Comparison of ENCODE assay signal across 1 cellular context in the genomic region with DNA sequence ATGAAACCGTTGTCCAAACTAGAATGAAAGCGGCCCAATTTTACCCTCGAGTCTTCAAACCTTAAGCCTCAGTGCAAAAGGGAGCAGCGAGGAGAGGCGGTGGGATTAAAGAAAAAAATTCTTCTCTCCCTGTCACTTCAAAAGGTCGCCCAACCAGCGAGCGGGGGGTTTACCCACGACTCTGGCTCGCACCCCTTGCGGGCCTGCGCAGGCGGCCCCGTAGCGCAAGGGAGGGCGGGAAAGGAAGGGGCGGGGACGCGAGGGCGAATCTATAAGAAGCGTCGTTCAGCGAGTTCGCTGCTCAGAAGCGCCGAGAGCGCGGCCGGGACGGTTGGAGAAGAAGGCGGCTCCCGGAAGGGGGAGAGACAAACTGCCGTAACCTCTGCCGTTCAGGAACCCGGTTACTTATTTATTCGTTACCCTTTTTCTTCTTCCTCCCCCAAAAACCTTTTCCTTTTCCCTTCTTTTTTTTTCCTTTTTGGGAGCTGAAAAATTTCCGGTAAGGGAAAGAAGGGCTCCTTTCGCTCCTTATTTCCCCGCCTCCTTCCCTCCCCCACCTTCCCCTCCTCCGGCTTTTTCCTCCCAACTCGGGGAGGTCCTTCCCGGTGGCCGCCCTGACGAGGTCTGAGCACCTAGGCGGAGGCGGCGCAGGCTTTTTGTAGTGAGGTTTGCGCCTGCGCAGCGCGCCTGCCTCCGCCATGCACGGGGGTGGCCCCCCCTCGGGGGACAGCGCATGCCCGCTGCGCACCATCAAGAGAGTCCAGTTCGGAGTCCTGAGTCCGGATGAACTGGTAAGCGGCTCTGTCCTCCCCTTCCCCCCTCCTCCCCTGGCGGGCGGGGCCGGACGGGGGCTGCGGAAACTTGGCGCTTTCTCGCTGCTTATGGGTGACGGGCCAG.
TF ChIP-seq lines count a peak whose summit lies in the region.

TSS of gene POLR2A (plus strand) at position 300 of the 897 bp plus-strand sequence.

TF ChIP-seq in HEK293, 187 proteins besides CTCF, POLR2A, EP300 and RAD21 (continued from another document and continues in another):
- TF ChIP-seq, protein P1, sequence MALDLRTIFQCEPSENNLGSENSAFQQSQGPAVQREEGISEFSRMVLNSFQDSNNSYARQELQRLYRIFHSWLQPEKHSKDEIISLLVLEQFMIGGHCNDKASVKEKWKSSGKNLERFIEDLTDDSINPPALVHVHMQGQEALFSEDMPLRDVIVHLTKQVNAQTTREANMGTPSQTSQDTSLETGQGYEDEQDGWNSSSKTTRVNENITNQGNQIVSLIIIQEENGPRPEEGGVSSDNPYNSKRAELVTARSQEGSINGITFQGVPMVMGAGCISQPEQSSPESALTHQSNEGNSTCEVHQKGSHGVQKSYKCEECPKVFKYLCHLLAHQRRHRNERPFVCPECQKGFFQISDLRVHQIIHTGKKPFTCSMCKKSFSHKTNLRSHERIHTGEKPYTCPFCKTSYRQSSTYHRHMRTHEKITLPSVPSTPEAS (tag by site-specific recombination; IDR thresholded peaks at IDR 0.05): peak; percentile 75; the same call in 1 of the 2 replicates
- TF ChIP-seq ZBTB17 (tag by site-specific recombination; IDR thresholded peaks at IDR 0.05) (peak; percentile 42; the same call in 1 of the 2 replicates), ZBTB8A (tag by site-specific recombination; IDR thresholded peaks at IDR 0.05) (peak; percentile 64), ZNF248 (tag by site-specific recombination; IDR thresholded peaks at IDR 0.05) (no peak), ZNF558 (tag by site-specific recombination; IDR thresholded peaks at IDR 0.05) (peak; percentile 87), ZNF488 (tag by site-specific recombination; IDR thresholded peaks at IDR 0.05) (0 out of 2 replicates have a peak, but pooled peaks have one; percentile 40), ELK4 (IDR thresholded peaks at IDR 0.05; ENCODE audit: borderline replicate concordance, low read depth, low read length) (no peak), TCF7L2 (IDR thresholded peaks at IDR 0.05; ENCODE audit: borderline replicate concordance, low read depth, low read length) (peak; percentile 54; the same call in 1 of the 2 replicates), ZNF16 (tag by site-specific recombination; IDR thresholded peaks at IDR 0.05; ENCODE audit: low read depth) (peak; percentile 62), ZNF426 (tag by site-specific recombination; IDR thresholded peaks at IDR 0.05) (no peak; the same call in 1 of the 2 replicates), ZNF707 (tag by site-specific recombination; IDR thresholded peaks at IDR 0.05) (no peak), ZNF133 (tag by site-specific recombination; IDR thresholded peaks at IDR 0.05) (no peak), ZNF292 (tag by site-specific recombination; IDR thresholded peaks at IDR 0.05; ENCODE audit: borderline replicate concordance, low read depth) (no peak), ZNF341 (tag by site-specific recombination; IDR thresholded peaks at IDR 0.05; ENCODE audit: low read depth) (peak; percentile 91), ZNF239 (tag by site-specific recombination; IDR thresholded peaks at IDR 0.05) (peak; percentile 84), ZXDB (tag by site-specific recombination; IDR thresholded peaks at IDR 0.05) (peak; percentile 100), ZNF174 (tag by site-specific recombination; IDR thresholded peaks at IDR 0.05) (no peak), ZNF132 (tag by site-specific recombination; IDR thresholded peaks at IDR 0.05; ENCODE audit: borderline replicate concordance) (no peak), ZNF211 (tag by site-specific recombination; IDR thresholded peaks at IDR 0.05; ENCODE audit: low read depth) (no peak), PRDM6 (tag by site-specific recombination; IDR thresholded peaks at IDR 0.05) (0 out of 2 replicates have a peak, but pooled peaks have one; percentile 41), GFI1B (tag by site-specific recombination; IDR thresholded peaks at IDR 0.05) (peak; percentile 91), ZNF768 (tag by site-specific recombination; IDR thresholded peaks at IDR 0.05) (no peak; the same call in 1 of the 2 replicates), ZBTB44 (tag by site-specific recombination; IDR thresholded peaks at IDR 0.05) (peak; percentile 37; the same call in 1 of the 2 replicates), ZBTB26 (tag by site-specific recombination; optimal IDR thresholded peaks at IDR 0.05) (peak; percentile 96), ZNF223 (tag by site-specific recombination; IDR thresholded peaks at IDR 0.05) (0 out of 2 replicates have a peak, but pooled peaks have one; percentile 49), ZNF529 (tag by site-specific recombination; IDR thresholded peaks at IDR 0.05; ENCODE audit: insufficient replicate concordance) (no peak), ZNF366 (tag by site-specific recombination; conservative IDR thresholded peaks at IDR 0.05) (peak; percentile 100), KLF10 (tag by site-specific recombination; IDR thresholded peaks at IDR 0.05) (peak; percentile 89), SALL2 (tag by site-specific recombination; IDR thresholded peaks at IDR 0.05; ENCODE audit: borderline replicate concordance) (no peak), ZNF626 (tag by site-specific recombination; IDR thresholded peaks at IDR 0.05) (no peak), ZNF785 (tag by site-specific recombination; IDR thresholded peaks at IDR 0.05) (peak; percentile 77; the same call in 1 of the 2 replicates), ZNF777 (tag by site-specific recombination; IDR thresholded peaks at IDR 0.05; ENCODE audit: borderline replicate concordance) (peak; percentile 60; the same call in 1 of the 2 replicates), ZSCAN16 (tag by site-specific recombination; IDR thresholded peaks at IDR 0.05) (peak; percentile 11; the same call in 1 of the 2 replicates), ATF2 (tag by site-specific recombination; IDR thresholded peaks at IDR 0.05; ENCODE audit: low read depth) (0 out of 2 replicates have a peak, but pooled peaks have one; percentile 2), ZFHX2 (tag by site-specific recombination; conservative IDR thresholded peaks at IDR 0.05) (peak; percentile 90), SP3 (tag by site-specific recombination; IDR thresholded peaks at IDR 0.05) (peak; percentile 94), ZNF629 (tag by site-specific recombination; IDR thresholded peaks at IDR 0.05) (peak; percentile 88), ZNF660 (tag by site-specific recombination; IDR thresholded peaks at IDR 0.05) (peak; percentile 97), ZFP69B (tag by site-specific recombination; IDR thresholded peaks at IDR 0.05) (peak; percentile 86), ZNF596 (tag by site-specific recombination; IDR thresholded peaks at IDR 0.05) (peak; percentile 53), EGR2 (tag by site-specific recombination; IDR thresholded peaks at IDR 0.05; ENCODE audit: low read depth) (peak; percentile 58; the same call in 1 of the 2 replicates), HOXD13 (CRISPR knock-in tag; IDR thresholded peaks at IDR 0.05; ENCODE audit: borderline replicate concordance) (no peak)
- TF ChIP-seq, protein P2, sequence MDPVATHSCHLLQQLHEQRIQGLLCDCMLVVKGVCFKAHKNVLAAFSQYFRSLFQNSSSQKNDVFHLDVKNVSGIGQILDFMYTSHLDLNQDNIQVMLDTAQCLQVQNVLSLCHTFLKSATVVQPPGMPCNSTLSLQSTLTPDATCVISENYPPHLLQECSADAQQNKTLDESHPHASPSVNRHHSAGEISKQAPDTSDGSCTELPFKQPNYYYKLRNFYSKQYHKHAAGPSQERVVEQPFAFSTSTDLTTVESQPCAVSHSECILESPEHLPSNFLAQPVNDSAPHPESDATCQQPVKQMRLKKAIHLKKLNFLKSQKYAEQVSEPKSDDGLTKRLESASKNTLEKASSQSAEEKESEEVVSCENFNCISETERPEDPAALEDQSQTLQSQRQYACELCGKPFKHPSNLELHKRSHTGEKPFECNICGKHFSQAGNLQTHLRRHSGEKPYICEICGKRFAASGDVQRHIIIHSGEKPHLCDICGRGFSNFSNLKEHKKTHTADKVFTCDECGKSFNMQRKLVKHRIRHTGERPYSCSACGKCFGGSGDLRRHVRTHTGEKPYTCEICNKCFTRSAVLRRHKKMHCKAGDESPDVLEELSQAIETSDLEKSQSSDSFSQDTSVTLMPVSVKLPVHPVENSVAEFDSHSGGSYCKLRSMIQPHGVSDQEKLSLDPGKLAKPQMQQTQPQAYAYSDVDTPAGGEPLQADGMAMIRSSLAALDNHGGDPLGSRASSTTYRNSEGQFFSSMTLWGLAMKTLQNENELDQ (tag by site-specific recombination; IDR thresholded peaks at IDR 0.05; ENCODE audit: low read depth): no peak
- TF ChIP-seq, protein P3, sequence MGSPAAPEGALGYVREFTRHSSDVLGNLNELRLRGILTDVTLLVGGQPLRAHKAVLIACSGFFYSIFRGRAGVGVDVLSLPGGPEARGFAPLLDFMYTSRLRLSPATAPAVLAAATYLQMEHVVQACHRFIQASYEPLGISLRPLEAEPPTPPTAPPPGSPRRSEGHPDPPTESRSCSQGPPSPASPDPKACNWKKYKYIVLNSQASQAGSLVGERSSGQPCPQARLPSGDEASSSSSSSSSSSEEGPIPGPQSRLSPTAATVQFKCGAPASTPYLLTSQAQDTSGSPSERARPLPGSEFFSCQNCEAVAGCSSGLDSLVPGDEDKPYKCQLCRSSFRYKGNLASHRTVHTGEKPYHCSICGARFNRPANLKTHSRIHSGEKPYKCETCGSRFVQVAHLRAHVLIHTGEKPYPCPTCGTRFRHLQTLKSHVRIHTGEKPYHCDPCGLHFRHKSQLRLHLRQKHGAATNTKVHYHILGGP (tag by site-specific recombination; IDR thresholded peaks at IDR 0.05): peak; percentile 58; the same call in 1 of the 2 replicates
